14 cellular contexts compared by ENCODE assay signal in genomic region chr6:19410477-19410876, GRCh38.
DNase-seq lines count a peak whose midpoint lies in the region; ATAC-seq and TF ChIP-seq lines count a peak whose summit lies in the region.
"Had no signal": no experiment of that assay in that cellular context is flagged by ENCODE, and none has a peak within 500 bp of the region (broad histone marks: within the 10 kb centered on the region; RNA-seq: fewer than 3 reads in every experiment).

No MANE protein-coding gene starts in this region.

- no peak for ATAC-seq in activated naive CD8-positive, alpha-beta T cell treated with anti-CD3 and anti-CD28 coated beads, Interleukin-2, amount 50 U/mL, for 24 hours
- ATAC-seq: heart right ventricle had no signal

- DNase-seq in NCI-H2029 (lab: John Stamatoyannopoulos, UW) (peak; percentile 14), NCI-H2029 treated with DMSO at 0.1 percent for 48 hours (lab: John Stamatoyannopoulos, UW) (no peak), amniotic epithelial cell (ENCODE audit: low read depth) (peak; percentile 98), glomerular visceral epithelial cell (ENCODE audit: extremely low spot score) (peak; percentile 37), testis (peak; percentile 36), NCI-H2227 (lab: John Stamatoyannopoulos, UW; ENCODE audit: unreplicated experiment) (no peak)
- no peak for DNase-seq in CD8-positive, alpha-beta memory T cell
- DNase-seq in activated naive CD8-positive, alpha-beta T cell treated with anti-CD3 and anti-CD28 coated beads, Interleukin-2, amount 50 U/mL, for 24 hours = no peak
- DNase-seq: activated naive CD8-positive, alpha-beta T cell treated with anti-CD3 and anti-CD28 coated beads, Interleukin-2, amount 10 ng/mL, durations not matched to agents 7 days and 5 days; heart right ventricle; pancreas; SHP77 had no signal

- no peaks in the 10 kb centered on the region for H3K4me1 Mint-ChIP-seq in CD8-positive, alpha-beta memory T cell
- H3K4me1 Mint-ChIP-seq in activated naive CD8-positive, alpha-beta T cell treated with anti-CD3 and anti-CD28 coated beads, Interleukin-2, amount 50 U/mL, for 24 hours = no peaks in the 10 kb centered on the region
- H3K4me1 Mint-ChIP-seq: activated naive CD8-positive, alpha-beta T cell treated with anti-CD3 and anti-CD28 coated beads, Interleukin-2, amount 10 ng/mL, durations not matched to agents 7 days and 5 days had no signal

- no peak for TF ChIP-seq POLR2A in testis (IDR thresholded peaks at IDR 0.05)

- no peaks in the 10 kb centered on the region for H3K4me1 ChIP-seq in testis
- H3K4me1 ChIP-seq in CD8-positive, alpha-beta memory T cell (ENCODE audit: insufficient read depth, low read length) = no peaks in the 10 kb centered on the region
- H3K4me1 ChIP-seq: heart right ventricle, tibial nerve had no signal

- no peaks in the 10 kb centered on the region for H3K36me3 ChIP-seq in testis (ENCODE audit: low read depth, missing control alignments)
- H3K36me3 ChIP-seq in CD8-positive, alpha-beta memory T cell (ENCODE audit: insufficient read depth, low read length) = no peaks in the 10 kb centered on the region
- H3K36me3 ChIP-seq: heart right ventricle, pancreas, tibial nerve had no signal

- intact Hi-C loops in testis (cut with DNase I; ENCODE audit: low total_unique reads) = no loop called here

- no peaks in the 10 kb centered on the region for H3K36me3 Mint-ChIP-seq in CD8-positive, alpha-beta memory T cell
- no peaks in the 10 kb centered on the region for H3K36me3 Mint-ChIP-seq in activated naive CD8-positive, alpha-beta T cell treated with anti-CD3 and anti-CD28 coated beads, Interleukin-2, amount 50 U/mL, for 24 hours (ENCODE audit: low read depth)
- H3K36me3 Mint-ChIP-seq: activated naive CD8-positive, alpha-beta T cell treated with anti-CD3 and anti-CD28 coated beads, Interleukin-2, amount 10 ng/mL, durations not matched to agents 7 days and 5 days had no signal

- no peak overlapping the region for H3K4me3 ChIP-seq in testis
- H3K4me3 ChIP-seq in CD8-positive, alpha-beta memory T cell (ENCODE audit: low read length) = no peak overlapping the region
- H3K4me3 ChIP-seq: heart right ventricle, pancreas, tibial nerve had no signal

- CTCF ChIA-PET in CD8-positive, alpha-beta memory T cell (lab: Charles Lee) = no interaction called here

- H3K9me3 ChIP-seq in testis = no peaks in the 10 kb centered on the region
- no peaks in the 10 kb centered on the region for H3K9me3 ChIP-seq in CD8-positive, alpha-beta memory T cell (ENCODE audit: low read length)
- H3K9me3 ChIP-seq: pancreas had no signal

- no peaks in the 10 kb centered on the region for H3K27me3 Mint-ChIP-seq in CD8-positive, alpha-beta memory T cell
- no peaks in the 10 kb centered on the region for H3K27me3 Mint-ChIP-seq in activated naive CD8-positive, alpha-beta T cell treated with anti-CD3 and anti-CD28 coated beads, Interleukin-2, amount 50 U/mL, for 24 hours
- H3K27me3 Mint-ChIP-seq: activated naive CD8-positive, alpha-beta T cell treated with anti-CD3 and anti-CD28 coated beads, Interleukin-2, amount 10 ng/mL, durations not matched to agents 7 days and 5 days had no signal

- H3K27me3 ChIP-seq in testis = no peaks in the 10 kb centered on the region
- no peaks in the 10 kb centered on the region for H3K27me3 ChIP-seq in CD8-positive, alpha-beta memory T cell (ENCODE audit: insufficient read depth, low read length, poor library complexity, severe bottlenecking)
- H3K27me3 ChIP-seq: heart right ventricle, pancreas, tibial nerve had no signal

- no peak overlapping the region for H3K4me3 Mint-ChIP-seq in CD8-positive, alpha-beta memory T cell
- H3K4me3 Mint-ChIP-seq in activated naive CD8-positive, alpha-beta T cell treated with anti-CD3 and anti-CD28 coated beads, Interleukin-2, amount 50 U/mL, for 24 hours = no peak overlapping the region
- H3K4me3 Mint-ChIP-seq: activated naive CD8-positive, alpha-beta T cell treated with anti-CD3 and anti-CD28 coated beads, Interleukin-2, amount 10 ng/mL, durations not matched to agents 7 days and 5 days had no signal

- POLR2A ChIA-PET in CD8-positive, alpha-beta memory T cell (lab: Charles Lee) = no interaction called here

- peaks cover 2 to 25% (median 7%) of the 10 kb centered on the region in 5 donors for H3K9me3 Mint-ChIP-seq in CD8-positive, alpha-beta memory T cell
- peaks cover 11% of the 10 kb centered on the region for H3K9me3 Mint-ChIP-seq in activated naive CD8-positive, alpha-beta T cell treated with anti-CD3 and anti-CD28 coated beads, Interleukin-2, amount 50 U/mL, for 24 hours

- no peak for TF ChIP-seq CTCF in testis (IDR thresholded peaks at IDR 0.05)

- no peak overlapping the region for H3K27ac Mint-ChIP-seq in CD8-positive, alpha-beta memory T cell
- H3K27ac Mint-ChIP-seq in activated naive CD8-positive, alpha-beta T cell treated with anti-CD3 and anti-CD28 coated beads, Interleukin-2, amount 50 U/mL, for 24 hours = no peak overlapping the region
- H3K27ac Mint-ChIP-seq: activated naive CD8-positive, alpha-beta T cell treated with anti-CD3 and anti-CD28 coated beads, Interleukin-2, amount 10 ng/mL, durations not matched to agents 7 days and 5 days had no signal

- H3K27ac ChIP-seq in testis = no peak overlapping the region
- H3K27ac ChIP-seq in CD8-positive, alpha-beta memory T cell (ENCODE audit: low read depth, low read length) = no peak overlapping the region
- H3K27ac ChIP-seq: heart right ventricle, HL-60, pancreas, tibial nerve had no signal

Comparison
In these comparisons a context has a peak if more than half of its experiments do, and no peak if none do; other contexts are left out.
1. DNase-seq: peak in NCI-H2029 (single experiment), amniotic epithelial cell (single experiment), glomerular visceral epithelial cell (single experiment) and testis (single experiment); none in NCI-H2029 treated with DMSO at 0.1 percent for 48 hours (single experiment), CD8-positive, alpha-beta memory T cell (0 of 5), activated naive CD8-positive, alpha-beta T cell treated with anti-CD3 and anti-CD28 coated beads, Interleukin-2, amount 50 U/mL, for 24 hours (single experiment) and NCI-H2227 (single experiment).